8 cellular contexts compared by ENCODE assay signal in genomic region chr5:10563132-10563939, GRCh38. TPM values are rescaled to one million over a fixed set of nuclear protein-coding genes. Genes with fewer than 3 reads are reported as not detected.
DNase-seq lines count a peak whose midpoint lies in the region; ATAC-seq and TF ChIP-seq lines count a peak whose summit lies in the region.

No MANE protein-coding gene starts in this region.

- ATAC-seq in HG03097 (IDR thresholded peaks at IDR 0.05; ENCODE audit: low FRiP score, unreplicated experiment), result peak; percentile 26

- no peaks in the 10 kb centered on the region for H3K9me3 ChIP-seq in mesodermal cell (ENCODE audit: control insufficient read depth, low read length)

- H3K27ac ChIP-seq in coronary artery, result peak overlapping the region; percentile 53 to 73
- no peak overlapping the region for H3K27ac ChIP-seq in mesodermal cell (ENCODE audit: low read depth, low read length, severe bottlenecking)

- TF ChIP-seq CTCF in coronary artery (IDR thresholded peaks at IDR 0.05), result no peak

- H3K36me3 ChIP-seq in mesodermal cell (ENCODE audit: control insufficient read depth, insufficient read depth, low read length), result no peaks in the 10 kb centered on the region

- WGBS in mesodermal cell (ENCODE audit: insufficient coverage in 2 of 2), 2 experiments, result 1 to 2% methylated on average over 42 to 53 of the region's 74 CpGs

- H3K4me3 ChIP-seq in coronary artery (peak overlapping the region; percentile 80), mesodermal cell (ENCODE audit: extremely low read depth, insufficient read depth, low read length, poor library complexity, severe bottlenecking) (peak overlapping the region; percentile 62)

- DNase-seq in activated CD8-positive, alpha-beta memory T cell treated with anti-CD3 and anti-CD28 coated beads for 48 hours (ENCODE audit: low read depth in 2 of 3, low spot score in 2 of 3), result peak; percentile 22 to 46 (median 43)
- DNase-seq in activated CD8-positive, alpha-beta memory T cell treated with anti-CD3 and anti-CD28 coated beads for 24 hours, result no peak
- peak; percentile 23 to 50 (median 31) for DNase-seq in T-helper 2 cell
- DNase-seq in coronary artery (ENCODE audit: low spot score), result no peak
- DNase-seq in stimulated activated CD8-positive, alpha-beta memory T cell treated with anti-CD3 and anti-CD28 coated beads, Interleukin-7, amount 100 ng/mL, for 48 hours (ENCODE audit: extremely low read depth in 1 of 2, low read depth in 1 of 2), result peak; percentile 25 to 33
- DNase-seq in NCI-H774 (lab: John Stamatoyannopoulos, UW), result no peak

- H3K4me1 ChIP-seq in mesodermal cell (ENCODE audit: control insufficient read depth, insufficient read depth, low read length, poor library complexity, severe bottlenecking), result peaks cover 46% of the 10 kb centered on the region

RNA-seq across cellular contexts. Expression of gene ANKRD33B, which starts 0.5 kb away (rescaled TPM):
- 8.8 TPM for polyA plus RNA-seq in mesodermal cell (2013, experiment 1 of 2)
- polyA plus RNA-seq in mesodermal cell (2013, experiment 2 of 2), result 7.0 TPM

Comparison
In these comparisons a context has a peak if more than half of its experiments do, and no peak if none do; other contexts are left out.
1. DNase-seq: peak in activated CD8-positive, alpha-beta memory T cell treated with anti-CD3 and anti-CD28 coated beads for 48 hours (3 of 3), T-helper 2 cell (5 of 5) and stimulated activated CD8-positive, alpha-beta memory T cell treated with anti-CD3 and anti-CD28 coated beads, Interleukin-7, amount 100 ng/mL, for 48 hours (2 of 2); none in activated CD8-positive, alpha-beta memory T cell treated with anti-CD3 and anti-CD28 coated beads for 24 hours (single experiment), coronary artery (single experiment) and NCI-H774 (single experiment).